Comparison of ENCODE assay signal across 11 cellular contexts in the genomic region with DNA sequence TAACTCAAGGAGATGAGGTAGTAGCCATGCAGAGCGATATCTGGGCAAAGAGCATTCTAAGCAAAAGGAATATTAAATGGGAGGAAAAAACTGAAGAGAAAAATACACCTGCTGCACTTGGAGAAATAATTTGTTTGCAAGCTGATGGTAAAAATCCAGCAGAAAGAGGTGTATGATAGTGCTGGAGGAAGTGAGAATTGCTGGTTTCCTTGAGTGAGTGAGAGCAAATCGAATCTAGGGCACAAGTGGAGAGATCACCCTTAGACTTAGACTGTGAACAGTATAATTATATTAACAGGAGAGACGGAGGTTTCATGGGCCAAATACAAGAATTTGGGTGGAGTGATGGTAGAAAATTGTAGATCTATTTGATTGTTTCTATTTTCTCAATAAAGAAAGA. TPM values are rescaled to one million over a fixed set of nuclear protein-coding genes. Genes with fewer than 3 reads are reported as not detected.
"Had no signal": no experiment of that assay in that cellular context is flagged by ENCODE, and none has a peak within 500 bp of the region (broad histone marks: within the 10 kb centered on the region; RNA-seq: fewer than 3 reads in every experiment).

No MANE protein-coding gene starts in this region.

- H3K4me3 Mint-ChIP-seq: GM23338, H9 had no signal

- H3K4me3 ChIP-seq: GM23338, K562 had no signal

- FAIRE-seq: H1, H54, HepG2, K562 had no signal

- H3K9me3 Mint-ChIP-seq: GM23338, H9 had no signal

- H3K4me2 ChIP-seq: GM23338 had no signal

- H3K27ac ChIP-seq: HL-60 had no signal

- ATAC-seq: GM23338, HepG2, K562 had no signal

- H3K27ac Mint-ChIP-seq: GM23338, H9 had no signal

- DNase-seq: H9, HCEC 1CT, IMR-90, KG1 had no signal

RNA-seq across cellular contexts. Expression of a gene that starts 2.7 kb away (rescaled TPM):
- total RNA-seq: HepG2, HT1080, IMR-90 had no signal
- polyA plus RNA-seq: HepG2, IMR-90 had no signal

RNA-seq across cellular contexts. Expression of a gene that starts 39.1 kb away (rescaled TPM):
- total RNA-seq: HepG2, HT1080, IMR-90 had no signal
- polyA plus RNA-seq: HepG2, IMR-90 had no signal
